7 cellular contexts compared by ENCODE assay signal in the genomic region with DNA sequence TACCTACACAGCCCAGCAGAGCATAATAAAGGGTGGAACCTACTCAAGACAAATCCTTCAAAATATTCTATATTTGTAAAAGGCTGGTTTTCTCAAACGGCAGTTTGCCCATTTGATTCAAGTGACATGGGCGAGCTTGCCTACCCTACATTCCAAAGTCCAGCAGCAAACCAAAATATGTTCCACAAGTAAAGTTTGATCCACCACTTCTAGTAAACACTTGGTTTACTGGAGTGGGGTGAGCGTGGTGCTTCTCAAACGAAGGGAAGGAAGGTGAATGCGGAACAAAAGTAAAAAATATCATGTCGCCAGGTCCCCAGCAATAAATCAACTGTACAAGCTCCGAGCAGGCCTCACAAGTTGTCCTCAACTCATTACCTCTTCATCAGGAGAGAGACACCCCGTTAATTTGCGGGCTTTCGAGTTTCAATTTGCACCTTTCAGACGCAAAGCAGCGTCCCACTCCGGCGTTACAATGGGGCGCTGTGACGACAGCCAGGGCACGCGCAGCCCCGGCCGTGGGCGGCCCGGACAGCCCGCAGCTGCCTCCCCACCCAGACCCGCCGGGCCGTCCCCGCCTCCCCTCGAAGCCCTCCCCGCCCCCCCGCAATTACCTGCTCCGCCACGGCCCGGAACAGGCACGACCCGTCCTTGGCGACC. TPM values are rescaled to one million over a fixed set of nuclear protein-coding genes. Genes with fewer than 3 reads are reported as not detected.
DNase-seq lines count a peak whose midpoint lies in the region; ATAC-seq, FAIRE-seq and TF ChIP-seq lines count a peak whose summit lies in the region.

No MANE protein-coding gene starts in this region.

- H3K4me1 ChIP-seq in H1 (replicated peaks in 1 of 4; ENCODE audit: control insufficient read depth in 3 of 4, insufficient read depth in 4 of 4, low read length in 3 of 4) (peaks cover 0 to 3% (median 1%) of the 10 kb centered on the region in 4 experiments; a peak in 4 of 7 replicates), mesodermal cell (ENCODE audit: control insufficient read depth, insufficient read depth, low read length, poor library complexity, severe bottlenecking) (peaks cover 9% of the 10 kb centered on the region)

- H3K4ac ChIP-seq in H1 (replicated peaks; ENCODE audit: insufficient read length, low read depth, low read length) = no peak overlapping the region

- CTCF ChIA-PET in H1 (lab: Charles Lee; ENCODE audit: partially characterized antibody) = interaction anchor here (0.6 to 1.1 kb wide), 3 partner anchors 357 to 440 kb away, joined by 3 to 4 read pairs (median 4); a partner anchor contains a TSS

- peak; percentile 47 for ATAC-seq in GM18511 (IDR thresholded peaks at IDR 0.05; ENCODE audit: unreplicated experiment)
- ATAC-seq in HG02678 (IDR thresholded peaks at IDR 0.05; ENCODE audit: unreplicated experiment) = peak; percentile 43

- no peak for TF ChIP-seq CTCF in H1 (IDR thresholded peaks at IDR 0.05; ENCODE audit: control extremely low read depth in 1 of 3, insufficient read depth in 1 of 3, low read depth in 1 of 3, low read length in 3 of 3)

- H2BK20ac ChIP-seq in H1 (ENCODE audit: low read length) = no peak overlapping the region

- DNase-seq in NCI-H526 (lab: John Stamatoyannopoulos, UW) (peak; percentile 14 to 52), H1 (ENCODE audit: low read depth in 1 of 2, low spot score in 2 of 2) (peak in 1 of 2 experiments; percentile 54)
- DNase-seq in activated CD8-positive, alpha-beta memory T cell treated with anti-CD3 and anti-CD28 coated beads for 48 hours (ENCODE audit: low read depth in 2 of 3, low spot score in 2 of 3) = peak; percentile 45 to 71 (median 50)
- peak; percentile 78 to 81 for DNase-seq in stimulated activated CD8-positive, alpha-beta memory T cell treated with anti-CD3 and anti-CD28 coated beads, Interleukin-15, amount 100 ng/mL, for 48 hours (ENCODE audit: low read depth in 2 of 2)

- H4K8ac ChIP-seq in H1 (ENCODE audit: extremely low read depth, insufficient read depth, low read length) = peak overlapping the region; percentile 93; the same call in 1 of the 2 replicates

- H4K20me1 ChIP-seq in H1 (replicated peaks in 1 of 2; ENCODE audit: control insufficient read depth in 1 of 2, insufficient read depth in 2 of 2, low read length in 2 of 2) = peaks cover 2 to 7% of the 10 kb centered on the region in 2 experiments

- peak overlapping the region; percentile 87 to 97 for H3K4me2 ChIP-seq in H1 (ENCODE audit: insufficient read depth in 1 of 2, low read depth in 2 of 2, low read length in 2 of 2)

- no peak overlapping the region for H2BK5ac ChIP-seq in H1 (ENCODE audit: low read depth, low read length)

- no peak overlapping the region for H3K14ac ChIP-seq in H1 (ENCODE audit: insufficient read length)

- TF ChIP-seq POLR2A in H1 (IDR thresholded peaks at IDR 0.05; ENCODE audit: control extremely low read depth in 1 of 2, low read depth in 2 of 2, low read length in 2 of 2) = 0 out of 3 replicates have a peak, but pooled peaks of 1 of the 2 experiments have one; percentile 28

- H3K79me2 ChIP-seq in H1 (ENCODE audit: control insufficient read depth in 1 of 2, insufficient read depth in 2 of 2, low read length in 2 of 2) = peaks cover 14 to 51% of the 10 kb centered on the region in 2 experiments

- FAIRE-seq in H1 (lab: Jason Lieb, UNC) = no peak

- TF ChIP-seq RAD21 in H1 (IDR thresholded peaks at IDR 0.05 in 1 of 2, conservative IDR thresholded peaks at IDR 0.05 in 1 of 2; ENCODE audit: low read depth in 2 of 2, low read length in 2 of 2) = no peak

- peak overlapping the region; percentile 67 to 84 (median 78) for H3K9ac ChIP-seq in H1 (replicated peaks in 1 of 4; ENCODE audit: extremely low read depth in 1 of 4, low read depth in 3 of 4, low read length in 3 of 4)

- H3K18ac ChIP-seq in H1 (ENCODE audit: extremely low read depth, low read length) = no peak overlapping the region

- no peak overlapping the region for H4K5ac ChIP-seq in H1 (ENCODE audit: insufficient read length, low read depth, low read length)

- H3K4me3 ChIP-seq in H1 (ENCODE audit: extremely low read depth in 1 of 4, insufficient read depth in 2 of 4, low read depth in 3 of 4, low read length in 4 of 4) (peak overlapping the region; percentile 67 to 88 (median 81)), mesodermal cell (ENCODE audit: extremely low read depth, insufficient read depth, low read length, poor library complexity, severe bottlenecking) (peak overlapping the region; percentile 70)

- H3K79me1 ChIP-seq in H1 (ENCODE audit: low read depth, low read length) = no peaks in the 10 kb centered on the region

- no peak overlapping the region for H3K23ac ChIP-seq in H1 (ENCODE audit: insufficient read length)

- 3% methylated on average over 26 of the region's 36 CpGs; no CpG with 5 or more reads in 1 of the 2 experiments for WGBS in H1 (ENCODE audit: extremely low coverage in 1 of 2, insufficient coverage in 1 of 2, insufficient read length in 1 of 2, insufficient replicate concordance in 2 of 2, low coverage in 1 of 2, low lambda C conversion rate in 2 of 2, missing lambda C conversion rate in 1 of 2), 2 experiments
- 0% methylated on average over 9 to 19 of the region's 36 CpGs for WGBS in mesodermal cell (ENCODE audit: insufficient coverage in 2 of 2), 2 experiments

- no peak overlapping the region for H4K91ac ChIP-seq in H1 (replicated peaks; ENCODE audit: insufficient read length, low read length)

- peaks cover 0 to 1% (median 0%) of the 10 kb centered on the region in 4 experiments; a peak in 1 of 8 replicates for H3K36me3 ChIP-seq in H1 (ENCODE audit: control insufficient read depth in 2 of 4, insufficient read depth in 4 of 4, low read length in 3 of 4)
- peaks cover 10% of the 10 kb centered on the region for H3K36me3 ChIP-seq in mesodermal cell (ENCODE audit: control insufficient read depth, insufficient read depth, low read length)

- no peak overlapping the region for H2BK12ac ChIP-seq in H1 (ENCODE audit: low read depth, low read length)

- H2AK5ac ChIP-seq in H1 (ENCODE audit: low read depth, low read length) = no peak overlapping the region

- H2AFZ ChIP-seq in H1 (ENCODE audit: low read length) = 0 out of 2 replicates have a peak overlapping the region, but pooled peaks have one; percentile 30

- H3K23me2 ChIP-seq in H1 (ENCODE audit: low read depth, low read length) = peaks cover 12% of the 10 kb centered on the region

- H3K27me3 ChIP-seq in H1 (replicated peaks in 1 of 4; ENCODE audit: control insufficient read depth in 3 of 4, extremely low read depth in 1 of 4, insufficient read depth in 3 of 4, low read length in 3 of 4) = no peaks in the 10 kb centered on the region

- no peak overlapping the region for H2BK120ac ChIP-seq in H1 (replicated peaks; ENCODE audit: low read depth, low read length)

- POLR2A ChIA-PET in H1 (lab: Charles Lee; ENCODE audit: partially characterized antibody) = interaction anchor here (0.6 to 1.4 kb wide), 3 partner anchors 23 to 1031 kb away, joined by 3 read pairs; no protein-coding TSS in a partner anchor

- H2BK15ac ChIP-seq in H1 (ENCODE audit: low read length) = no peak overlapping the region

- H3K9me3 ChIP-seq in H1 (ENCODE audit: insufficient read depth in 2 of 2, low read depth in 1 of 2, low read length in 1 of 2) (no peaks in the 10 kb centered on the region), mesodermal cell (ENCODE audit: control insufficient read depth, low read length) (no peaks in the 10 kb centered on the region)

- no peak overlapping the region for H3K27ac ChIP-seq in H1 (ENCODE audit: low read depth, low read length)
- peak overlapping the region; percentile 4 for H3K27ac ChIP-seq in mesodermal cell (ENCODE audit: low read depth, low read length, severe bottlenecking)

- TF ChIP-seq EP300 in H1 (IDR thresholded peaks at IDR 0.05; ENCODE audit: borderline replicate concordance in 1 of 2, low read depth in 2 of 2, low read length in 2 of 2) = no peak

- peak overlapping the region; percentile 18 for H3K56ac ChIP-seq in H1 (replicated peaks; ENCODE audit: insufficient read length, low read depth, low read length)

TF ChIP-seq in H1, 55 proteins besides CTCF, POLR2A, EP300 and RAD21:
- TF ChIP-seq GABPA (IDR thresholded peaks at IDR 0.05; ENCODE audit: borderline replicate concordance, insufficient read depth, low read length) (no peak), SP4 (IDR thresholded peaks at IDR 0.05; ENCODE audit: low read length) (no peak), TAF1 (IDR thresholded peaks at IDR 0.05; ENCODE audit: low read depth, low read length) (no peak), GTF2F1 (IDR thresholded peaks at IDR 0.05; ENCODE audit: borderline replicate concordance, low read depth, low read length) (no peak), RXRA (IDR thresholded peaks at IDR 0.05; ENCODE audit: insufficient read depth, low read depth, low read length) (no peak), CBX8 (IDR thresholded peaks at IDR 0.05; ENCODE audit: borderline replicate concordance, low read depth, low read length) (no peak), ZNF274 (IDR thresholded peaks at IDR 0.05; ENCODE audit: borderline replicate concordance, extremely low read depth, low read length) (no peak)

RNA-seq across cellular contexts. Expression of a gene that starts 1.1 kb away (rescaled TPM):
- 50.0 and 57.0 TPM in 2 replicates for total RNA-seq in H1 (2021; fragmentation: NEBNext Ultra II Directional; extraction: Animal tissue kit (Norgen Biotek cat#: 25700))
- polyA plus RNA-seq in H1 (2011; rRNA removed) = 12.0 and 17.4 TPM in 2 replicates
- 17.5 TPM for polyA plus RNA-seq in H1 (2011; cell fraction: cytosol; rRNA removed)
- 13.1 TPM for polyA plus RNA-seq in H1 (2011; cell fraction: nucleus; rRNA removed)
- 10.7 to 20.6 TPM (median 14.4 TPM) in 4 replicates for polyA plus RNA-seq in H1 (2012, experiment 1 of 2)
- polyA plus RNA-seq in H1 (2012, experiment 2 of 2) = 1.2 TPM
- polyA plus RNA-seq in H1 (2013, experiment 1 of 2) = 22.4 TPM
- polyA plus RNA-seq in H1 (2013, experiment 2 of 2) = 21.1 TPM
- polyA minus RNA-seq in H1 (2011; rRNA and poly(A)+ RNA removed) = 49.9 and 52.6 TPM in 2 replicates
- polyA minus RNA-seq in H1 (2011; cell fraction: cytosol; rRNA and poly(A)+ RNA removed) = 26.8 TPM
- 48.6 TPM for polyA minus RNA-seq in H1 (2011; cell fraction: nucleus; rRNA and poly(A)+ RNA removed)
- 25.3 TPM for polyA plus RNA-seq in mesodermal cell (2013, experiment 1 of 2)
- 23.3 TPM for polyA plus RNA-seq in mesodermal cell (2013, experiment 2 of 2)
